Comparison of ENCODE assay signal across 9 cellular contexts in genomic region chr2:172931256-172931894, GRCh38.
DNase-seq lines count a peak whose midpoint lies in the region; ATAC-seq and TF ChIP-seq lines count a peak whose summit lies in the region.
"Had no signal": no experiment of that assay in that cellular context is flagged by ENCODE, and none has a peak within 500 bp of the region (broad histone marks: within the 10 kb centered on the region; RNA-seq: fewer than 3 reads in every experiment).

No MANE protein-coding gene starts in this region.

- H4K20me1 ChIP-seq in PC-3 (ENCODE audit: low read length) (no peaks in the 10 kb centered on the region), fibroblast of lung (ENCODE audit: control insufficient read depth, extremely low read depth, insufficient read depth, low read length) (no peaks in the 10 kb centered on the region)

- no peaks in the 10 kb centered on the region for H3K36me3 Mint-ChIP-seq in activated CD4-positive, alpha-beta memory T cell treated with anti-CD3 and anti-CD28 coated beads, Interleukin-2, amount 10 ng/mL, durations not matched to agents 7 days and 5 days (ENCODE audit: low read depth)
- H3K36me3 Mint-ChIP-seq: memory B cell had no signal

- H3K4me1 ChIP-seq in PC-3 (ENCODE audit: insufficient read depth, low read length) (peaks cover 21% of the 10 kb centered on the region), fibroblast of lung (ENCODE audit: control insufficient read depth, extremely low read depth, insufficient read depth, low read length) (peaks cover 3% of the 10 kb centered on the region), rectal smooth muscle tissue (ENCODE audit: control insufficient read depth, insufficient read depth, low read length) (peaks cover 14% of the 10 kb centered on the region)

- ATAC-seq in PC-3 (peak; percentile 86), HG02885 (IDR thresholded peaks at IDR 0.05; ENCODE audit: poor library complexity, unreplicated experiment) (no peak), left colon (no peak)

- no peak overlapping the region for H3K4me3 ChIP-seq in H7 (ENCODE audit: insufficient read depth, low read depth, low read length)
- H3K4me3 ChIP-seq in PC-3 (ENCODE audit: low read length): peak overlapping the region; percentile 61
- peak overlapping the region in 1 of 4 experiments; percentile 25 for H3K4me3 ChIP-seq in fibroblast of lung (replicated peaks in 1 of 4; ENCODE audit: control extremely low read depth in 1 of 4, insufficient read depth in 1 of 4, low read depth in 3 of 4, low read length in 4 of 4)
- peak overlapping the region; percentile 32 for H3K4me3 ChIP-seq in rectal smooth muscle tissue (ENCODE audit: low read length)

- CTCF ChIA-PET in PC-3 (lab: Charles Lee): interaction anchor here (0.6 to 2.9 kb wide), 10 partner anchors 54 to 483 kb away, joined by 3 to 37 read pairs (median 5); no protein-coding TSS in a partner anchor
- CTCF ChIA-PET in activated CD4-positive, alpha-beta memory T cell treated with anti-CD3 and anti-CD28 coated beads, Interleukin-2, amount 10 ng/mL, durations not matched to agents 7 days and 5 days (lab: Charles Lee): interaction anchor here (0.6 to 2.1 kb wide), 13 partner anchors 9 to 320 kb away, joined by 3 to 32 read pairs (median 3); no protein-coding TSS in a partner anchor

- H3K27me3 ChIP-seq in H7 (ENCODE audit: control insufficient read depth, insufficient read depth, low read length): no peaks in the 10 kb centered on the region
- H3K27me3 ChIP-seq in PC-3 (ENCODE audit: low read length): no peaks in the 10 kb centered on the region
- H3K27me3 ChIP-seq in fibroblast of lung (ENCODE audit: control insufficient read depth, insufficient read depth, low read length): no peaks in the 10 kb centered on the region
- H3K27me3 ChIP-seq in rectal smooth muscle tissue (ENCODE audit: control insufficient read depth, insufficient read depth, low read length): no peaks in the 10 kb centered on the region

- intact Hi-C loops in PC-3 (cut with micrococcal nuclease): loop anchor here (1.0 to 5.0 kb wide), 2 partner anchors 36 to 125 kb away; no protein-coding TSS in a partner anchor
- intact Hi-C loops in left colon (cut with DNase I, micrococcal nuclease): loop anchor here (5.0 to 10.0 kb wide), 3 partner anchors 67 to 127 kb away; no protein-coding TSS in a partner anchor

- peak overlapping the region; percentile 80 for H2AFZ ChIP-seq in PC-3 (ENCODE audit: low read length)
- H2AFZ ChIP-seq in fibroblast of lung (ENCODE audit: low read length): peak overlapping the region; percentile 43

- peaks cover 35% of the 10 kb centered on the region for H3K27me3 Mint-ChIP-seq in activated CD4-positive, alpha-beta memory T cell treated with anti-CD3 and anti-CD28 coated beads, Interleukin-2, amount 10 ng/mL, durations not matched to agents 7 days and 5 days

- H3K27ac Mint-ChIP-seq in activated CD4-positive, alpha-beta memory T cell treated with anti-CD3 and anti-CD28 coated beads, Interleukin-2, amount 10 ng/mL, durations not matched to agents 7 days and 5 days: no peak overlapping the region
- H3K27ac Mint-ChIP-seq: memory B cell had no signal

- no peaks in the 10 kb centered on the region for H3K9me2 ChIP-seq in PC-3 (replicated peaks; ENCODE audit: low read length)

- DNase-seq in H7 (peak; percentile 45), PC-3 (peak; percentile 80), fibroblast of lung (ENCODE audit: low read depth in 2 of 2) (peak; percentile 64 to 88), left colon (no peak)
- no peak for DNase-seq in activated CD4-positive, alpha-beta memory T cell treated with anti-CD3 and anti-CD28 coated beads, Interleukin-2, amount 10 ng/mL, durations not matched to agents 7 days and 5 days
- DNase-seq in activated CD4-positive, alpha-beta T cell treated with anti-CD3 and anti-CD28 coated beads, Interleukin-2, amount 50 U/mL, for 1 hour: no peak

- H3K9me3 Mint-ChIP-seq in activated CD4-positive, alpha-beta memory T cell treated with anti-CD3 and anti-CD28 coated beads, Interleukin-2, amount 10 ng/mL, durations not matched to agents 7 days and 5 days: no peaks in the 10 kb centered on the region
- H3K9me3 Mint-ChIP-seq: memory B cell had no signal

- H3K9me3 ChIP-seq in PC-3 (ENCODE audit: low read length): no peaks in the 10 kb centered on the region
- no peaks in the 10 kb centered on the region for H3K9me3 ChIP-seq in fibroblast of lung (ENCODE audit: control insufficient read depth, insufficient read depth, low read depth, low read length)

- POLR2A ChIA-PET in PC-3 (lab: Charles Lee; ENCODE audit: unreplicated experiment): interaction anchor here (0.5 to 0.6 kb wide), 2 partner anchors 36 to 64 kb away, joined by 3 to 4 read pairs; no protein-coding TSS in a partner anchor
- POLR2A ChIA-PET in activated CD4-positive, alpha-beta memory T cell treated with anti-CD3 and anti-CD28 coated beads, Interleukin-2, amount 10 ng/mL, durations not matched to agents 7 days and 5 days (lab: Charles Lee): no interaction called here

- BruUV-seq in PC-3 (replicated peaks; lab: Mats Ljungman, UMichigan): no TSS peak

- no peaks in the 10 kb centered on the region for H3K36me3 ChIP-seq in H7 (replicated peaks; ENCODE audit: control insufficient read depth, insufficient read depth, low read length)
- no peaks in the 10 kb centered on the region for H3K36me3 ChIP-seq in PC-3 (ENCODE audit: low read depth, low read length)
- H3K36me3 ChIP-seq in fibroblast of lung (ENCODE audit: control insufficient read depth, insufficient read depth, low read length): no peaks in the 10 kb centered on the region
- H3K36me3 ChIP-seq in rectal smooth muscle tissue (ENCODE audit: control insufficient read depth, insufficient read depth, low read length): no peaks in the 10 kb centered on the region

- TF ChIP-seq CTCF in PC-3 (conservative IDR thresholded peaks at IDR 0.05; ENCODE audit: low read depth, low read length): no peak
- TF ChIP-seq CTCF in fibroblast of lung (conservative IDR thresholded peaks at IDR 0.05 in 1 of 2, IDR thresholded peaks at IDR 0.05 in 1 of 2; ENCODE audit: low read depth in 1 of 2, low read length in 2 of 2): no peak

- no peaks in the 10 kb centered on the region for H3F3A ChIP-seq in PC-3 (ENCODE audit: low read length, unreplicated experiment)

- H3K27ac ChIP-seq in PC-3 (ENCODE audit: low read length): peak overlapping the region; percentile 74
- H3K27ac ChIP-seq in fibroblast of lung (ENCODE audit: insufficient read depth, low read length): no peak overlapping the region
- H3K27ac ChIP-seq in rectal smooth muscle tissue (ENCODE audit: low read depth, low read length): peak overlapping the region; percentile 58

- H3K4me2 ChIP-seq in PC-3 (ENCODE audit: low read length) (peak overlapping the region; percentile 83), fibroblast of lung (ENCODE audit: extremely low read depth, insufficient read depth, low read length) (peak overlapping the region; percentile 34)

- H3K79me2 ChIP-seq in PC-3 (ENCODE audit: low read length) (no peaks in the 10 kb centered on the region), fibroblast of lung (ENCODE audit: control insufficient read depth, insufficient read depth, low read length) (no peaks in the 10 kb centered on the region)

- H3K4me3 Mint-ChIP-seq in activated CD4-positive, alpha-beta memory T cell treated with anti-CD3 and anti-CD28 coated beads, Interleukin-2, amount 10 ng/mL, durations not matched to agents 7 days and 5 days: no peak overlapping the region
- H3K4me3 Mint-ChIP-seq: memory B cell had no signal

- H3K9ac ChIP-seq in PC-3 (ENCODE audit: low read length) (no peak overlapping the region; the same call in 1 of the 2 replicates), fibroblast of lung (ENCODE audit: insufficient read depth, low read length) (no peak overlapping the region), rectal smooth muscle tissue (ENCODE audit: low read length) (no peak overlapping the region)

- peaks cover 3% of the 10 kb centered on the region for H3K4me1 Mint-ChIP-seq in activated CD4-positive, alpha-beta memory T cell treated with anti-CD3 and anti-CD28 coated beads, Interleukin-2, amount 10 ng/mL, durations not matched to agents 7 days and 5 days

Comparison
In these comparisons a context has a peak if more than half of its experiments do, and no peak if none do; other contexts are left out.
1. DNase-seq: peak in H7 (single experiment), PC-3 (single experiment) and fibroblast of lung (2 of 2); none in activated CD4-positive, alpha-beta memory T cell treated with anti-CD3 and anti-CD28 coated beads, Interleukin-2, amount 10 ng/mL, durations not matched to agents 7 days and 5 days (single experiment), left colon (0 of 2) and activated CD4-positive, alpha-beta T cell treated with anti-CD3 and anti-CD28 coated beads, Interleukin-2, amount 50 U/mL, for 1 hour (single experiment).